ENCODE assay signal across 8 cellular contexts in the genomic region with DNA sequence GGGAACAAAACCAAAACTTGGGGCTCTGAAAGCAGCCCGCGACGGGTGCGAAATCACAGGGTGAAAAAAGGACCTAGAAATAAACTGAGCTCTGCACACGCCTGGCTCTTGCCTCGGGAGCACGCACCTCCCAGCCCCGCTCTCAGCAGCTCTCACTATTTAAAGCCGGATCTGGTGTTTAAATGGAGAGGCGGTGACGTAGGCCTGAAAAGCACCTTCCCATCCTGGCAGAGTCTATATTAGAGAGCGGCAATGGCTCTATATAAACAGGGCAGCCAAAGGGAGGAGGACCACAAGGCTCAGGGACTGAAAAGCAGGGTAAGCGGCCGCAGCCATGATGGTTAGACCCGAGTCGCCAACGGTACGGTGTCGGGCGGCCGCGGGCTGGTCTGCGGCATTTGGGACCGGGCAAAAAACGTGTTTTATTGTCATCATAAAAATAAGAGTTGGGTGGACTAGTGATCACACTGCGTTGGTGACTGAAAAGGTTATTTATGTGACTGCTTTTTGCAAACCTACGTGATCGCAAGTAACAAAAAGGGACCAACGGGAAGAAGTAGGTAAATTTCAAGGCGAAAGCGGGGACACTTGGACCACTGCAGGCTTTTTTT. TPM values are rescaled to one million over a fixed set of nuclear protein-coding genes. Genes with fewer than 3 reads are reported as not detected.
DNase-seq lines count a peak whose midpoint lies in the region; ATAC-seq, FAIRE-seq and TF ChIP-seq lines count a peak whose summit lies in the region.

No MANE protein-coding gene starts in this region.

- in situ Hi-C loops in HepG2 (cut with HindIII; ENCODE audit: extremely low pct_ligation_motif_present, low pct_unique_long_range_greater_than_20kb): no loop called here

- TF ChIP-seq POLR2A in HepG2 (IDR thresholded peaks at IDR 0.05; ENCODE audit: insufficient read depth in 1 of 2, low read depth in 2 of 2, low read length in 2 of 2): peak; percentile 98 to 99

- WGBS in HepG2 (ENCODE audit: low lambda C conversion rate): under 1% methylated on average over 28 of the region's 31 CpGs

- TSS peak; percentile 99 for BruUV-seq in HepG2 (replicated peaks; lab: Mats Ljungman, UMichigan)

- no peak for TF ChIP-seq EP300 in HepG2 (IDR thresholded peaks at IDR 0.05; ENCODE audit: low read depth in 2 of 2, low read length in 2 of 2)
- peak; percentile 24; the same call in 1 of the 2 replicates for TF ChIP-seq EP300 in HepG2 (CRISPR knock-in tag; IDR thresholded peaks at IDR 0.05; ENCODE audit: borderline replicate concordance)

- H3K4me1 ChIP-seq in HepG2 (ENCODE audit: insufficient read depth, low read length): peaks cover 36% of the 10 kb centered on the region

- H3K4me3 ChIP-seq in HepG2 (replicated peaks in 1 of 3; ENCODE audit: insufficient read depth in 1 of 3, low read depth in 2 of 3, low read length in 3 of 3): peak overlapping the region; percentile 82 to 98 (median 86)

- peak overlapping the region; percentile 80 for H3K4me2 ChIP-seq in HepG2 (ENCODE audit: low read depth, low read length)

- peak; percentile 96 for DNase-seq in CD1c-positive myeloid dendritic cell (ENCODE audit: extremely low spot score)
- peak; percentile 91 for DNase-seq in NCI-H774 (lab: John Stamatoyannopoulos, UW)
- peak; percentile 76 to 84 for DNase-seq in activated CD4-positive, alpha-beta T cell treated with anti-CD3 and anti-CD28 coated beads, Interleukin-2, amount 50 U/mL, for 48 hours
- peak; percentile 98 for DNase-seq in dermis blood vessel endothelial cell
- DNase-seq in HepG2 (ENCODE audit: low spot score): peak; percentile 97
- peak; percentile 71 to 72 for DNase-seq in stimulated activated CD4-positive, alpha-beta T cell treated with anti-CD3 and anti-CD28 coated beads, Interleukin-2, amount 100 ng/mL, for 48 hours

- H3K79me2 ChIP-seq in HepG2 (ENCODE audit: insufficient read depth, low read length): peaks cover 43% of the 10 kb centered on the region

- ATAC-seq in GM19438 (IDR thresholded peaks at IDR 0.05; ENCODE audit: low read depth, unreplicated experiment) (peak; percentile 56), HG03571 (IDR thresholded peaks at IDR 0.05; ENCODE audit: unreplicated experiment) (peak; percentile 48), HepG2 (peak; percentile 89)

- intact Hi-C loops in HepG2 (cut with micrococcal nuclease; ENCODE audit: unreplicated experiment): loop anchor here (1.0 to 5.0 kb wide), 4 partner anchors 55 to 313 kb away; a partner anchor contains a TSS

- TF ChIP-seq RAD21 in HepG2 (CRISPR knock-in tag; IDR thresholded peaks at IDR 0.05): no peak

- peaks cover 0 to 18% of the 10 kb centered on the region in 2 experiments; a peak in 3 of 5 replicates for H3K36me3 ChIP-seq in HepG2 (replicated peaks in 1 of 2; ENCODE audit: control insufficient read depth in 1 of 2, insufficient read depth in 2 of 2, low read length in 2 of 2)

- CTCF ChIA-PET in HepG2 (lab: Yijun Ruan, JAX; ENCODE audit: low intra/inter-chr PET ratio, low total read pairs): no interaction called here

- no peaks in the 10 kb centered on the region for H4K20me1 ChIP-seq in HepG2 (ENCODE audit: insufficient read depth, low read length)

- H3K27me3 ChIP-seq in HepG2 (ENCODE audit: control insufficient read depth in 1 of 2, insufficient read depth in 2 of 2, low read length in 2 of 2): no peaks in the 10 kb centered on the region

- H3K9ac ChIP-seq in HepG2 (ENCODE audit: insufficient read depth, low read depth, low read length): peak overlapping the region; percentile 100

- POLR2A ChIA-PET in HepG2 (lab: Yijun Ruan, JAX): interaction anchor here (0.6 to 1.3 kb wide), 20 partner anchors 10 to 314 kb away, joined by 3 to 12 read pairs (median 4); a partner anchor contains a TSS

- no peaks in the 10 kb centered on the region for H3K9me3 ChIP-seq in HepG2 (ENCODE audit: low read length)

- no peak overlapping the region for H2AFZ ChIP-seq in HepG2 (ENCODE audit: low read length)

- peak; percentile 92 for FAIRE-seq in HepG2 (lab: Jason Lieb, UNC)

- TF ChIP-seq CTCF in HepG2 (CRISPR knock-in tag; IDR thresholded peaks at IDR 0.05): no peak

- peak overlapping the region; percentile 98 for H3K27ac ChIP-seq in HepG2 (ENCODE audit: extremely low read length, insufficient read depth, low read length)

TF ChIP-seq in HepG2, 621 proteins besides CTCF, POLR2A, EP300 and RAD21 (continues in another document):
- TF ChIP-seq DR1 (CRISPR knock-in tag; IDR thresholded peaks at IDR 0.05) (peak; percentile 100), THAP11 (CRISPR knock-in tag; IDR thresholded peaks at IDR 0.05) (peak; percentile 68), ZNF891 (CRISPR knock-in tag; IDR thresholded peaks at IDR 0.05) (0 out of 2 replicates have a peak, but pooled peaks have one; percentile 35), ZKSCAN8 (CRISPR knock-in tag; IDR thresholded peaks at IDR 0.05; ENCODE audit: borderline replicate concordance) (peak; percentile 17; the same call in 1 of the 2 replicates), ZNF235 (CRISPR knock-in tag; IDR thresholded peaks at IDR 0.05; ENCODE audit: borderline replicate concordance) (peak; percentile 56; the same call in 1 of the 2 replicates), NONO (IDR thresholded peaks at IDR 0.05) (no peak), NONO (CRISPR knock-in tag; conservative IDR thresholded peaks at IDR 0.05) (peak; percentile 69), POLR2AphosphoS2 (IDR thresholded peaks at IDR 0.05; ENCODE audit: low read depth, low read length) (peak; percentile 82; the same call in 1 of the 2 replicates), IRF2 (CRISPR knock-in tag; IDR thresholded peaks at IDR 0.05) (peak; percentile 56; the same call in 1 of the 2 replicates), ZEB1 (IDR thresholded peaks at IDR 0.05; ENCODE audit: insufficient replicate concordance, low read depth) (peak; percentile 54), CHCHD3 (CRISPR knock-in tag; IDR thresholded peaks at IDR 0.05) (no peak)
- TF ChIP-seq, protein P1, sequence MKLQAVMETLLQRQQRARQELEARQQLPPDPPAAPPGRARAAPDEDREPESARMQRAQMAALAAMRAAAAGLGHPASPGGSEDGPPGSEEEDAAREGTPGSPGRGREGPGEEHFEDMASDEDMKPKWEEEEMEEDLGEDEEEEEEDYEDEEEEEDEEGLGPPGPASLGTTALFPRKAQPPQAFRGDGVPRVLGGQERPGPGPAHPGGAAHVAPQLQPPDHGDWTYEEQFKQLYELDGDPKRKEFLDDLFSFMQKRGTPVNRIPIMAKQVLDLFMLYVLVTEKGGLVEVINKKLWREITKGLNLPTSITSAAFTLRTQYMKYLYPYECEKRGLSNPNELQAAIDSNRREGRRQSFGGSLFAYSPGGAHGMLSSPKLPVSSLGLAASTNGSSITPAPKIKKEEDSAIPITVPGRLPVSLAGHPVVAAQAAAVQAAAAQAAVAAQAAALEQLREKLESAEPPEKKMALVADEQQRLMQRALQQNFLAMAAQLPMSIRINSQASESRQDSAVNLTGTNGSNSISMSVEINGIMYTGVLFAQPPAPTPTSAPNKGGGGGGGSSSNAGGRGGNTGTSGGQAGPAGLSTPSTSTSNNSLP (IDR thresholded peaks at IDR 0.05; ENCODE audit: low read depth, low read length): peak; percentile 47; the same call in 1 of the 2 replicates
- TF ChIP-seq, protein P2, sequence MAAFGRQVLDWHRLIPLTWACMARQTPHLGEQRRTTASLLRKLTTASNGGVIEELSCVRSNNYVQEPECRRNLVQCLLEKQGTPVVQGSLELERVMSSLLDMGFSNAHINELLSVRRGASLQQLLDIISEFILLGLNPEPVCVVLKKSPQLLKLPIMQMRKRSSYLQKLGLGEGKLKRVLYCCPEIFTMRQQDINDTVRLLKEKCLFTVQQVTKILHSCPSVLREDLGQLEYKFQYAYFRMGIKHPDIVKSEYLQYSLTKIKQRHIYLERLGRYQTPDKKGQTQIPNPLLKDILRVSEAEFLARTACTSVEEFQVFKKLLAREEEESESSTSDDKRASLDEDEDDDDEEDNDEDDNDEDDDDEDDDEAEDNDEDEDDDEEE (CRISPR knock-in tag; IDR thresholded peaks at IDR 0.05): peak; percentile 67; the same call in 1 of the 2 replicates

RNA-seq across cellular contexts. Expression of a gene that starts 1.4 kb away (rescaled TPM):
- total RNA-seq in dermis blood vessel endothelial cell: 31.7 and 58.1 TPM in 2 replicates
- total RNA-seq in HepG2 (2016; rRNA removed; fragmentation: Illumina TruSeq; extraction: Trizol): 17.5 and 30.1 TPM in 2 replicates
- 2.8 and 4.5 TPM in 2 replicates for total RNA-seq in HepG2 (2016; cell fraction: cytosol; rRNA removed; fragmentation: Illumina TruSeq; extraction: Trizol; ENCODE audit: low read depth)
- 17.5 and 28.0 TPM in 2 replicates for total RNA-seq in HepG2 (2016; cell fraction: insoluble cytoplasmic fraction; rRNA removed; fragmentation: Illumina TruSeq; extraction: Trizol)
- total RNA-seq in HepG2 (2016; cell fraction: membrane; rRNA removed; fragmentation: Illumina TruSeq; extraction: Trizol): 4.8 and 6.0 TPM in 2 replicates
- total RNA-seq in HepG2 (2016; cell fraction: nucleus; rRNA removed; fragmentation: Illumina TruSeq; extraction: Trizol): 11.5 and 16.8 TPM in 2 replicates
- polyA plus RNA-seq in HepG2 (2011; rRNA removed): 14.9 and 18.5 TPM in 2 replicates
- 8.4 and 8.7 TPM in 2 replicates for polyA plus RNA-seq in HepG2 (2011; cell fraction: cytosol; rRNA removed)
- 6.8 and 7.7 TPM in 2 replicates for polyA plus RNA-seq in HepG2 (2011; cell fraction: nucleus; rRNA removed)
- polyA plus RNA-seq in HepG2 (2012): 6.4 and 11.0 TPM in 2 replicates
- polyA plus RNA-seq in HepG2 (2016; cell fraction: cytosol; fragmentation: Illumina TruSeq; extraction: Trizol; ENCODE audit: low read depth): 0.42 and 0.45 TPM in 2 replicates
- polyA plus RNA-seq in HepG2 (2016; cell fraction: insoluble cytoplasmic fraction; fragmentation: Illumina TruSeq; extraction: Trizol; ENCODE audit: low read depth): 18.4 and 18.8 TPM in 2 replicates
- polyA plus RNA-seq in HepG2 (2016; cell fraction: membrane; fragmentation: Illumina TruSeq; extraction: Trizol; ENCODE audit: low read depth): 2.0 TPM in 2 replicates
- 11.5 and 12.3 TPM in 2 replicates for polyA plus RNA-seq in HepG2 (2016; cell fraction: nucleus; fragmentation: Illumina TruSeq; extraction: Trizol; ENCODE audit: insufficient read depth, low read depth)
- 38.1 and 59.7 TPM in 2 replicates for polyA minus RNA-seq in HepG2 (2011; rRNA and poly(A)+ RNA removed; ENCODE audit: low replicate concordance)
- polyA minus RNA-seq in HepG2 (2011; cell fraction: cytosol; rRNA and poly(A)+ RNA removed): 19.6 and 19.7 TPM in 2 replicates
- 12.9 and 16.3 TPM in 2 replicates for polyA minus RNA-seq in HepG2 (2011; cell fraction: nucleus; rRNA and poly(A)+ RNA removed)

Comparison
In these comparisons a context has a peak if more than half of its experiments do, and no peak if none do; other contexts are left out.
1. Peak in every context shown above with its lines: DNase-seq, ATAC-seq, H3K4me3 ChIP-seq and H3K27ac ChIP-seq.